Comparison of ENCODE assay signal across 7 cellular contexts in genomic region chr6:126170875-126171489, GRCh38.
A peak's percentile ranks its signal among the peaks of the same experiment; 100 is the strongest.
DNase-seq lines count a peak whose midpoint lies in the region; ATAC-seq, FAIRE-seq and TF ChIP-seq lines count a peak whose summit lies in the region.

No MANE protein-coding gene starts in this region.

- FAIRE-seq in H1 (lab: Jason Lieb, UNC): no peak

- WGBS in H1 (ENCODE audit: extremely low coverage in 1 of 2, insufficient coverage in 1 of 2, insufficient read length in 1 of 2, insufficient replicate concordance in 2 of 2, low coverage in 1 of 2, low lambda C conversion rate in 2 of 2, missing lambda C conversion rate in 1 of 2), 2 experiments: 74% methylated on average over 5 of the region's 5 CpGs; no CpG with 5 or more reads in 1 of the 2 experiments

- DNase-seq in EH (ENCODE audit: low read depth): peak; percentile 33
- peak; percentile 46 for DNase-seq in NOMO-1 treated with dmso at 0.1 percent for 144 hours (lab: John Stamatoyannopoulos, UW; ENCODE audit: unreplicated experiment)
- DNase-seq in H1 (ENCODE audit: low read depth in 1 of 2, low spot score in 2 of 2): no peak
- DNase-seq in stimulated activated naive B cell treated with anti-CD40 and anti-IgM and Interleukin-4, amounts not matched to agents 10 μg/mL and 1 μg/mL and 100 μg/mL, for 72 hours: no peak
- DNase-seq in ecto neural progenitor cell (ENCODE audit: low spot score): no peak

- no peak overlapping the region for H3K18ac ChIP-seq in H1 (ENCODE audit: extremely low read depth, low read length)

- H3K36me3 Mint-ChIP-seq in stimulated activated naive B cell treated with anti-CD40 and anti-IgM and Interleukin-4, amounts not matched to agents 10 μg/mL and 1 μg/mL and 100 μg/mL, for 72 hours: peaks cover 0 to 22% of the 10 kb centered on the region in 2 donors

- H2BK12ac ChIP-seq in H1 (ENCODE audit: low read depth, low read length): no peak overlapping the region

- peaks cover 0 to 6% of the 10 kb centered on the region in 2 donors for H3K4me1 Mint-ChIP-seq in stimulated activated naive B cell treated with anti-CD40 and anti-IgM and Interleukin-4, amounts not matched to agents 10 μg/mL and 1 μg/mL and 100 μg/mL, for 72 hours

- H3K9me3 Mint-ChIP-seq in stimulated activated naive B cell treated with anti-CD40 and anti-IgM and Interleukin-4, amounts not matched to agents 10 μg/mL and 1 μg/mL and 100 μg/mL, for 72 hours: no peaks in the 10 kb centered on the region

- no peak overlapping the region for H3K4ac ChIP-seq in H1 (replicated peaks; ENCODE audit: insufficient read length, low read depth, low read length)

- no peak overlapping the region for H3K27ac Mint-ChIP-seq in stimulated activated naive B cell treated with anti-CD40 and anti-IgM and Interleukin-4, amounts not matched to agents 10 μg/mL and 1 μg/mL and 100 μg/mL, for 72 hours

- H3K9ac ChIP-seq in H1 (replicated peaks in 1 of 4; ENCODE audit: extremely low read depth in 1 of 4, low read depth in 3 of 4, low read length in 3 of 4): no peak overlapping the region

- no peaks in the 10 kb centered on the region for H4K20me1 ChIP-seq in H1 (replicated peaks in 1 of 2; ENCODE audit: control insufficient read depth in 1 of 2, insufficient read depth in 2 of 2, low read length in 2 of 2)

- no peak overlapping the region for H2BK5ac ChIP-seq in H1 (ENCODE audit: low read depth, low read length)

- H2BK120ac ChIP-seq in H1 (replicated peaks; ENCODE audit: low read depth, low read length): no peak overlapping the region

- H3K36me3 ChIP-seq in H1 (ENCODE audit: control insufficient read depth in 2 of 4, insufficient read depth in 4 of 4, low read length in 3 of 4): no peaks in the 10 kb centered on the region

- no peak overlapping the region for H3K14ac ChIP-seq in H1 (ENCODE audit: insufficient read length)

- H3K79me1 ChIP-seq in H1 (ENCODE audit: low read depth, low read length): no peaks in the 10 kb centered on the region

- H3K27me3 ChIP-seq in H1 (replicated peaks in 1 of 4; ENCODE audit: control insufficient read depth in 3 of 4, extremely low read depth in 1 of 4, insufficient read depth in 3 of 4, low read length in 3 of 4): no peaks in the 10 kb centered on the region

- TF ChIP-seq CTCF in H1 (IDR thresholded peaks at IDR 0.05; ENCODE audit: control extremely low read depth in 1 of 3, insufficient read depth in 1 of 3, low read depth in 1 of 3, low read length in 3 of 3): peak in 2 of 3 experiments; percentile 44 to 54; a peak in 2 of 4 replicates

- TF ChIP-seq POLR2A in H1 (IDR thresholded peaks at IDR 0.05; ENCODE audit: control extremely low read depth in 1 of 2, low read depth in 2 of 2, low read length in 2 of 2): no peak

- no peak overlapping the region for H4K5ac ChIP-seq in H1 (ENCODE audit: insufficient read length, low read depth, low read length)

- H3K9me3 ChIP-seq in H1 (ENCODE audit: insufficient read depth in 2 of 2, low read depth in 1 of 2, low read length in 1 of 2): no peaks in the 10 kb centered on the region

- no peak for TF ChIP-seq EP300 in H1 (IDR thresholded peaks at IDR 0.05; ENCODE audit: borderline replicate concordance in 1 of 2, low read depth in 2 of 2, low read length in 2 of 2)

- POLR2A ChIA-PET in H1 (lab: Charles Lee; ENCODE audit: partially characterized antibody): no interaction called here

- no peak overlapping the region for H4K91ac ChIP-seq in H1 (replicated peaks; ENCODE audit: insufficient read length, low read length)

- no peak overlapping the region for H3K4me3 ChIP-seq in H1 (ENCODE audit: extremely low read depth in 1 of 4, insufficient read depth in 2 of 4, low read depth in 3 of 4, low read length in 4 of 4)

- no peak overlapping the region for H3K56ac ChIP-seq in H1 (replicated peaks; ENCODE audit: insufficient read length, low read depth, low read length)

- no peak overlapping the region for H3K4me2 ChIP-seq in H1 (ENCODE audit: insufficient read depth in 1 of 2, low read depth in 2 of 2, low read length in 2 of 2)

- CTCF ChIA-PET in H1 (lab: Charles Lee; ENCODE audit: partially characterized antibody): interaction anchor here (0.6 to 4.5 kb wide), 13 partner anchors 17 to 949 kb away, joined by 3 to 14 read pairs (median 3); no protein-coding TSS in a partner anchor

- H3K4me1 ChIP-seq in H1 (replicated peaks in 1 of 4; ENCODE audit: control insufficient read depth in 3 of 4, insufficient read depth in 4 of 4, low read length in 3 of 4): peaks cover 0 to 3% (median 0%) of the 10 kb centered on the region in 4 experiments; a peak in 1 of 7 replicates

- H3K23ac ChIP-seq in H1 (ENCODE audit: insufficient read length): no peak overlapping the region

- H3K27ac ChIP-seq in H1 (ENCODE audit: low read depth, low read length): no peak overlapping the region

- H2AFZ ChIP-seq in H1 (ENCODE audit: low read length): 0 out of 2 replicates have a peak overlapping the region, but pooled peaks have one; percentile 52

- H2BK20ac ChIP-seq in H1 (ENCODE audit: low read length): no peak overlapping the region

- H2BK15ac ChIP-seq in H1 (ENCODE audit: low read length): no peak overlapping the region

- peak; percentile 92 for ATAC-seq in GM18870 (IDR thresholded peaks at IDR 0.05; ENCODE audit: unreplicated experiment)
- peak; percentile 85 for ATAC-seq in HG02973 (IDR thresholded peaks at IDR 0.05; ENCODE audit: unreplicated experiment)
- ATAC-seq in stimulated activated naive B cell treated with anti-CD40 and anti-IgM and Interleukin-4, amounts not matched to agents 10 μg/mL and 1 μg/mL and 100 μg/mL, for 72 hours (replicated peaks): peak; percentile 80 to 81

- H2AK5ac ChIP-seq in H1 (ENCODE audit: low read depth, low read length): no peak overlapping the region

- H3K4me3 Mint-ChIP-seq in stimulated activated naive B cell treated with anti-CD40 and anti-IgM and Interleukin-4, amounts not matched to agents 10 μg/mL and 1 μg/mL and 100 μg/mL, for 72 hours: no peak overlapping the region

- no peaks in the 10 kb centered on the region for H3K27me3 Mint-ChIP-seq in stimulated activated naive B cell treated with anti-CD40 and anti-IgM and Interleukin-4, amounts not matched to agents 10 μg/mL and 1 μg/mL and 100 μg/mL, for 72 hours

- H4K8ac ChIP-seq in H1 (ENCODE audit: extremely low read depth, insufficient read depth, low read length): no peak overlapping the region

- no peaks in the 10 kb centered on the region for H3K79me2 ChIP-seq in H1 (ENCODE audit: control insufficient read depth in 1 of 2, insufficient read depth in 2 of 2, low read length in 2 of 2)

- H3K23me2 ChIP-seq in H1 (ENCODE audit: low read depth, low read length): no peaks in the 10 kb centered on the region

- peak; percentile 44 to 46 for TF ChIP-seq RAD21 in H1 (IDR thresholded peaks at IDR 0.05 in 1 of 2, conservative IDR thresholded peaks at IDR 0.05 in 1 of 2; ENCODE audit: low read depth in 2 of 2, low read length in 2 of 2)

TF ChIP-seq in H1, 55 proteins besides CTCF, POLR2A, EP300 and RAD21 (continues in another document):
- no peak for TF ChIP-seq TAF1 (IDR thresholded peaks at IDR 0.05; ENCODE audit: low read depth, low read length)

Comparison
In these comparisons a context has a peak if more than half of its experiments do, and no peak if none do; other contexts are left out.
1. DNase-seq: peak in EH (single experiment) and NOMO-1 treated with dmso at 0.1 percent for 144 hours (single experiment); none in H1 (0 of 2), stimulated activated naive B cell treated with anti-CD40 and anti-IgM and Interleukin-4, amounts not matched to agents 10 μg/mL and 1 μg/mL and 100 μg/mL, for 72 hours (single experiment) and ecto neural progenitor cell (single experiment).
2. Peak in every context shown above with its lines, with median percentiles within 50 percentile points of each other: ATAC-seq.